Comparison of ENCODE assay signal across 16 cellular contexts in the genomic region with DNA sequence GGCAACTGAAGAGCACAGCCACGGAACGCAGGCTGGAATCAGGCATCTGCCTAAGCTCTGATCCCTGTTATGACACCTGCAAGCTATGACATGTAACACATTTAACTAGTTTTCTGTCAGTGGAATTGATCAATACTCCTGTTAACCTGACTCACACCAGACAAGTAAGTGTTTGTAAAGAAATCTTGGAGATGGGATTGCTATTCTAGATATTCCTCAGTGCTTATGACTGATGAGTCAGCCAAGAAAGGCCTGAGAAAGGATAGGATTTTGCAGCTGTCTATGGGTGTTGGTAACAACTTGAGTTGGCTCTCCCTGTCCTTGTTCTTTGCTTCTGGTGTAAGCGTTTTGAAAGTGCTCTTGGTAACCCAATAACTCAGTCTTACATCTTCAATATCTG.
DNase-seq lines count a peak whose midpoint lies in the region; ATAC-seq and TF ChIP-seq lines count a peak whose summit lies in the region.
"Had no signal": no experiment of that assay in that cellular context is flagged by ENCODE, and none has a peak within 500 bp of the region (broad histone marks: within the 10 kb centered on the region; RNA-seq: fewer than 3 reads in every experiment).

No MANE protein-coding gene starts in this region.

- TF ChIP-seq POLR2A in esophagus muscularis mucosa (IDR thresholded peaks at IDR 0.05; ENCODE audit: low read depth), result no peak

- peaks cover 31 to 100% (median 99%) of the 10 kb centered on the region in 4 donors for H3K4me1 ChIP-seq in esophagus muscularis mucosa
- peaks cover 19% of the 10 kb centered on the region for H3K4me1 ChIP-seq in psoas muscle

- ATAC-seq in psoas muscle (peak in 3 of 4 donors; percentile 57 to 71 (median 60)), GM21619 (IDR thresholded peaks at IDR 0.05; ENCODE audit: unreplicated experiment) (no peak)
- ATAC-seq in stimulated activated effector memory CD8-positive, alpha-beta T cell treated with anti-CD3 and anti-CD28 coated beads, Interleukin-12 subunit alpha, Interleukin-12 subunit beta, amount 100 ng/mL, for 72 hours, result no peak

- H3K27ac ChIP-seq in esophagus muscularis mucosa (replicated peaks in 1 of 4), result peak overlapping the region; percentile 81 to 92 (median 84)
- H3K27ac ChIP-seq in psoas muscle, result no peak overlapping the region
- H3K27ac ChIP-seq: BLaER1 treated with 17β-estradiol and CSF1 and Interleukin-3, amounts not matched to agents 10 nM and 100 nM had no signal

- intact Hi-C loops in esophagus muscularis mucosa (cut with DNase I), result no loop called here
- intact Hi-C loops in psoas muscle (cut with DNase I), result no loop called here

- H3K4me3 ChIP-seq in esophagus muscularis mucosa, result no peak overlapping the region
- no peak overlapping the region for H3K4me3 ChIP-seq in psoas muscle
- H3K4me3 ChIP-seq: BLaER1 treated with 17β-estradiol and CSF1 and Interleukin-3, amounts not matched to agents 10 nM and 100 nM had no signal

- no peaks in the 10 kb centered on the region for H3K27me3 Mint-ChIP-seq in activated naive CD4-positive, alpha-beta T cell treated with anti-CD3 and anti-CD28 coated beads, Interleukin-2, amount 10 ng/mL, durations not matched to agents 7 days and 5 days
- H3K27me3 Mint-ChIP-seq: memory B cell had no signal

- H3K9me3 ChIP-seq in esophagus muscularis mucosa (no peaks in the 10 kb centered on the region), psoas muscle (no peaks in the 10 kb centered on the region)
- H3K9me3 ChIP-seq: BLaER1 treated with 17β-estradiol and CSF1 and Interleukin-3, amounts not matched to agents 10 nM and 100 nM had no signal

- H3K36me3 ChIP-seq in esophagus muscularis mucosa (peaks cover 14 to 67% (median 39%) of the 10 kb centered on the region in 4 donors), psoas muscle (ENCODE audit: insufficient read depth in 1 of 2, low read depth in 1 of 2) (peaks cover 10 to 29% of the 10 kb centered on the region in 2 donors)

- TF ChIP-seq EP300 in esophagus muscularis mucosa (IDR thresholded peaks at IDR 0.05), result no peak

- WGBS in esophagus muscularis mucosa, result 31% methylated on average over 3 of the region's 3 CpGs
- 43 to 75% (median 63%) methylated on average over 3 of the region's 3 CpGs for WGBS in psoas muscle, 3 donors

- H3K36me3 Mint-ChIP-seq in stimulated activated effector memory CD8-positive, alpha-beta T cell treated with anti-CD3 and anti-CD28 coated beads, Interleukin-12 subunit alpha, Interleukin-12 subunit beta, amount 100 ng/mL, for 72 hours, result peaks cover 21% of the 10 kb centered on the region
- H3K36me3 Mint-ChIP-seq in activated naive CD4-positive, alpha-beta T cell treated with anti-CD3 and anti-CD28 coated beads, Interleukin-2, amount 10 ng/mL, durations not matched to agents 7 days and 5 days, result peaks cover 9% of the 10 kb centered on the region

- no peak overlapping the region for H3K27ac Mint-ChIP-seq in stimulated activated effector memory CD8-positive, alpha-beta T cell treated with anti-CD3 and anti-CD28 coated beads, Interleukin-12 subunit alpha, Interleukin-12 subunit beta, amount 100 ng/mL, for 72 hours
- H3K27ac Mint-ChIP-seq in activated naive CD4-positive, alpha-beta T cell treated with anti-CD3 and anti-CD28 coated beads, Interleukin-2, amount 10 ng/mL, durations not matched to agents 7 days and 5 days, result no peak overlapping the region

- H3K4me3 Mint-ChIP-seq in stimulated activated effector memory CD8-positive, alpha-beta T cell treated with anti-CD3 and anti-CD28 coated beads, Interleukin-12 subunit alpha, Interleukin-12 subunit beta, amount 100 ng/mL, for 72 hours, result no peak overlapping the region
- no peak overlapping the region for H3K4me3 Mint-ChIP-seq in activated naive CD4-positive, alpha-beta T cell treated with anti-CD3 and anti-CD28 coated beads, Interleukin-2, amount 10 ng/mL, durations not matched to agents 7 days and 5 days
- H3K4me3 Mint-ChIP-seq: memory B cell had no signal

- TF ChIP-seq CTCF in esophagus muscularis mucosa (IDR thresholded peaks at IDR 0.05) (no peak), psoas muscle (IDR thresholded peaks at IDR 0.05) (no peak)

- no peaks in the 10 kb centered on the region for H3K27me3 ChIP-seq in esophagus muscularis mucosa
- no peaks in the 10 kb centered on the region for H3K27me3 ChIP-seq in psoas muscle (ENCODE audit: insufficient read depth in 3 of 3, low read length in 2 of 3)
- H3K27me3 ChIP-seq: BLaER1 treated with 17β-estradiol and CSF1 and Interleukin-3, amounts not matched to agents 10 nM and 100 nM had no signal

- DNase-seq in AG20443 (ENCODE audit: low spot score) (peak; percentile 45), NCI-H226 (peak; percentile 52), esophagus muscularis mucosa (ENCODE audit: extremely low spot score) (no peak), psoas muscle (no peak), NCI-H146 treated with DMSO at 0.1 percent for 48 hours (lab: John Stamatoyannopoulos, UW; ENCODE audit: unreplicated experiment) (no peak)
- no peak for DNase-seq in stimulated activated effector memory CD8-positive, alpha-beta T cell treated with anti-CD3 and anti-CD28 coated beads, Interleukin-12 subunit alpha, Interleukin-12 subunit beta, amount 100 ng/mL, for 72 hours (ENCODE audit: low spot score in 2 of 2)
- DNase-seq in activated naive CD4-positive, alpha-beta T cell treated with anti-CD3 and anti-CD28 coated beads, Interleukin-2, amount 10 ng/mL, durations not matched to agents 7 days and 5 days, result no peak
- DNase-seq: activated T-cell treated with anti-CD3 and anti-CD28 coated beads for 4 hours; amygdala; effector CD4-positive, alpha-beta T cell; NCI-H1105 treated with DMSO at 0.1 percent for 48 hours; NCI-H524 treated with DMSO at 0.1 percent for 48 hours; stimulated activated CD4-positive, alpha-beta T cell treated with anti-CD3 and anti-CD28 coated beads, Interleukin-1b, Interleukin-23, amount 100 ng/mL, for 48 hours had no signal

- CTCF ChIA-PET in activated naive CD4-positive, alpha-beta T cell treated with anti-CD3 and anti-CD28 coated beads, Interleukin-2, amount 10 ng/mL, durations not matched to agents 7 days and 5 days (lab: Charles Lee), result no interaction called here

- H3K4me1 Mint-ChIP-seq in stimulated activated effector memory CD8-positive, alpha-beta T cell treated with anti-CD3 and anti-CD28 coated beads, Interleukin-12 subunit alpha, Interleukin-12 subunit beta, amount 100 ng/mL, for 72 hours, result no peaks in the 10 kb centered on the region
- H3K4me1 Mint-ChIP-seq in activated naive CD4-positive, alpha-beta T cell treated with anti-CD3 and anti-CD28 coated beads, Interleukin-2, amount 10 ng/mL, durations not matched to agents 7 days and 5 days, result no peaks in the 10 kb centered on the region

- H3K9me3 Mint-ChIP-seq in stimulated activated effector memory CD8-positive, alpha-beta T cell treated with anti-CD3 and anti-CD28 coated beads, Interleukin-12 subunit alpha, Interleukin-12 subunit beta, amount 100 ng/mL, for 72 hours, result no peaks in the 10 kb centered on the region
- H3K9me3 Mint-ChIP-seq in activated naive CD4-positive, alpha-beta T cell treated with anti-CD3 and anti-CD28 coated beads, Interleukin-2, amount 10 ng/mL, durations not matched to agents 7 days and 5 days, result no peaks in the 10 kb centered on the region
- H3K9me3 Mint-ChIP-seq: memory B cell had no signal

Comparison
In these comparisons a context has a peak if more than half of its experiments do, and no peak if none do; other contexts are left out.
1. DNase-seq: peak in AG20443 (single experiment) and NCI-H226 (single experiment); none in esophagus muscularis mucosa (single experiment), psoas muscle (0 of 2), stimulated activated effector memory CD8-positive, alpha-beta T cell treated with anti-CD3 and anti-CD28 coated beads, Interleukin-12 subunit alpha, Interleukin-12 subunit beta, amount 100 ng/mL, for 72 hours (0 of 2), NCI-H146 treated with DMSO at 0.1 percent for 48 hours (single experiment) and activated naive CD4-positive, alpha-beta T cell treated with anti-CD3 and anti-CD28 coated beads, Interleukin-2, amount 10 ng/mL, durations not matched to agents 7 days and 5 days (single experiment).
2. ATAC-seq: peak in psoas muscle (3 of 4); none in GM21619 (single experiment) and stimulated activated effector memory CD8-positive, alpha-beta T cell treated with anti-CD3 and anti-CD28 coated beads, Interleukin-12 subunit alpha, Interleukin-12 subunit beta, amount 100 ng/mL, for 72 hours (single experiment).